In the genomic region with DNA sequence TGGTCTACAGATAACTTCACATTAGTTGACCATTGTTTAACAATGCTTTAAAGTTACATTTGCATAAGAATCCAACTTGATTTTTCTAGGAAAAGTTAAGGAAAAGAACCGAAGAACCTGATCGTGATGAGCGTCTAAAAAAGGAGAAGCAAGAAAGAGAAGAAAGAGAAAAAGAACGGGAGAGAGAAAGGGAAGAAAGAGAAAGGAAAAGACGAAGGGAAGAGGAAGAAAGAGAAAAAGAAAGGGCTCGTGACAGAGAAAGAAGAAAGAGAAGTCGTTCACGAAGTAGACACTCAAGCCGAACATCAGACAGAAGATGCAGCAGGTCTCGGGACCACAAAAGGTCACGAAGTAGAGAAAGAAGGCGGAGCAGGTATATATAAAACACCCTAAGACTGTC, we compare ENCODE assay signal across 24 cellular contexts. TPM values are rescaled to one million over a fixed set of nuclear protein-coding genes. Genes with fewer than 3 reads are reported as not detected.
"Had no signal": no experiment of that assay in that cellular context is flagged by ENCODE, and none has a peak within 500 bp of the region (broad histone marks: within the 10 kb centered on the region; RNA-seq: fewer than 3 reads in every experiment).

No MANE protein-coding gene starts in this region.

- H3K9me3 ChIP-seq: colonic mucosa, mucosa of descending colon, ovary, right atrium auricular region, tibial artery, upper lobe of left lung, uterus had no signal

- H3K27me3 ChIP-seq: colonic mucosa, ovary, right atrium auricular region, tibial artery, upper lobe of left lung, uterus had no signal

- H3K27ac ChIP-seq: colonic mucosa, ovary, right atrium auricular region, tibial artery, upper lobe of left lung, uterus had no signal

- H3K36me3 ChIP-seq: ovary, uterus had no signal

- DNase-seq: colonic mucosa; effector CD4-positive, alpha-beta T cell; islet precursor cell; mammary epithelial cell; mucosa of descending colon; natural killer cell; ovary; small intestine; stimulated activated CD4-positive, alpha-beta T cell treated with anti-CD3 and anti-CD28 coated beads, Interleukin-12 subunit alpha, Interleukin-12 subunit beta, amount 100 ng/mL, for 4 hours; stimulated activated naive CD4-positive, alpha-beta T cell treated with Interleukin-2 at 50 U/mL for 16 hours; tibial artery; upper lobe of left lung; uterus had no signal

- H3K4me1 ChIP-seq: colonic mucosa, right atrium auricular region, tibial artery, upper lobe of left lung, uterus had no signal

- H3K9me3 Mint-ChIP-seq: natural killer cell, neural crest cell had no signal

- H3K27ac Mint-ChIP-seq: natural killer cell had no signal

- H3K4me3 Mint-ChIP-seq: natural killer cell, neural crest cell had no signal

- FAIRE-seq: frontal cortex, small intestine had no signal

- H3K4me1 Mint-ChIP-seq: natural killer cell, neural crest cell had no signal

- ATAC-seq: esophagus mucosa, left lobe of liver, mucosa of descending colon, natural killer cell had no signal

- H3K4me3 ChIP-seq: colonic mucosa, mucosa of descending colon, ovary, right atrium auricular region, tibial artery, upper lobe of left lung, uterus had no signal

RNA-seq across cellular contexts. Expression of gene ANKRD40CL, which starts 21.7 kb away (rescaled TPM):
- total RNA-seq: dermis microvascular lymphatic vessel endothelial cell, esophagus mucosa, fibroblast of lung, frontal cortex, left lobe of liver, lower leg skin, mammary epithelial cell, myocyte, natural killer cell, neural crest cell, ovary, posterior vena cava, right atrium auricular region, temporal lobe, upper lobe of left lung, uterus had no signal
- polyA plus RNA-seq: fibroblast of lung, mammary epithelial cell, ovary had no signal
